Comparison of ENCODE assay signal across 2 cellular contexts in genomic region chr11:114086394-114086793, GRCh38.
TF ChIP-seq lines count a peak whose summit lies in the region.

No MANE protein-coding gene starts in this region.

TF ChIP-seq in liver, 16 proteins besides CTCF, POLR2A, EP300 and RAD21 (continued from another document):
- TF ChIP-seq MAX (IDR thresholded peaks at IDR 0.05) = no peak
- no peak for TF ChIP-seq JUND (IDR thresholded peaks at IDR 0.05)
- TF ChIP-seq EGR1 (IDR thresholded peaks at IDR 0.05; ENCODE audit: low read depth in 2 of 2) = no peak
- no peak for TF ChIP-seq HNF4A (conservative IDR thresholded peaks at IDR 0.05)
- no peak for TF ChIP-seq NR2F2 (IDR thresholded peaks at IDR 0.05)
- TF ChIP-seq RXRA (IDR thresholded peaks at IDR 0.05) = no peak

TF ChIP-seq in HepG2, 621 proteins besides CTCF, POLR2A, EP300 and RAD21:
- TF ChIP-seq ZNF513 (CRISPR knock-in tag; conservative IDR thresholded peaks at IDR 0.05) (no peak), CHD4 (IDR thresholded peaks at IDR 0.05; ENCODE audit: borderline replicate concordance, low read length) (no peak), NFE2L2 (IDR thresholded peaks at IDR 0.05; ENCODE audit: low read length) (no peak), ZNF382 (CRISPR knock-in tag; IDR thresholded peaks at IDR 0.05; ENCODE audit: borderline replicate concordance) (no peak), GLI4 (CRISPR knock-in tag; IDR thresholded peaks at IDR 0.05; ENCODE audit: borderline replicate concordance) (no peak), ZNF484 (CRISPR knock-in tag; IDR thresholded peaks at IDR 0.05; ENCODE audit: borderline replicate concordance, low read depth) (no peak), BHLHE40 (IDR thresholded peaks at IDR 0.05; ENCODE audit: low read length) (no peak), MED1 (CRISPR knock-in tag; IDR thresholded peaks at IDR 0.05) (no peak), ZNF749 (CRISPR knock-in tag; IDR thresholded peaks at IDR 0.05; ENCODE audit: borderline replicate concordance) (no peak), ZNF282 (IDR thresholded peaks at IDR 0.05; ENCODE audit: partially characterized antibody) (no peak), KDM5A (IDR thresholded peaks at IDR 0.05; ENCODE audit: borderline replicate concordance, low read length) (no peak), PRPF4 (IDR thresholded peaks at IDR 0.05; ENCODE audit: low read depth, low read length, poor library complexity, severe bottlenecking) (no peak), SMAD9 (CRISPR knock-in tag; IDR thresholded peaks at IDR 0.05) (no peak), ZNF574 (CRISPR knock-in tag; IDR thresholded peaks at IDR 0.05) (no peak), ZNF235 (CRISPR knock-in tag; IDR thresholded peaks at IDR 0.05; ENCODE audit: borderline replicate concordance) (no peak), TSC22D2 (CRISPR knock-in tag; IDR thresholded peaks at IDR 0.05; ENCODE audit: borderline replicate concordance) (no peak), HOXA3 (CRISPR knock-in tag; IDR thresholded peaks at IDR 0.05) (no peak), ZNF510 (CRISPR knock-in tag; IDR thresholded peaks at IDR 0.05; ENCODE audit: low read depth) (no peak)
